In genomic region chr2:4049463-4049862, GRCh38 we compare ENCODE assay signal across 35 cellular contexts.
"Had no signal": no experiment of that assay in that cellular context is flagged by ENCODE, and none has a peak within 500 bp of the region (broad histone marks: within the 10 kb centered on the region; RNA-seq: fewer than 3 reads in every experiment).

No MANE protein-coding gene starts in this region.

- H3K9me3 ChIP-seq: MG63 had no signal

- H3K36me3 ChIP-seq: MG63 had no signal

- H3K27ac ChIP-seq: KMS-11 had no signal

- DNase-seq: Karpas-422, Kasumi-1, MG63, MM.1S, MV-4-11, NCI-H1048, NCI-H1092, NCI-H1092 treated with DMSO at 0.1 percent for 48 hours, NCI-H1105, NCI-H1105 treated with DMSO at 0.1 percent for 48 hours, NCI-H1417, NCI-H1417 treated with DMSO at 0.1 percent for 48 hours, NCI-H1436, NCI-H1436 treated with DMSO at 0.1 percent for 48 hours, NCI-H146, NCI-H1694, NCI-H1694 treated with DMSO at 0.1 percent for 48 hours, NCI-H187, NCI-H187 treated with DMSO at 0.1 percent for 48 hours, NCI-H1930, NCI-H2029, NCI-H2029 treated with DMSO at 0.1 percent for 48 hours, NCI-H2081, NCI-H2081 treated with DMSO at 0.1 percent for 48 hours, NCI-H2107, NCI-H2171, NCI-H2171 treated with DMSO at 0.1 percent for 48 hours, NCI-H2227 treated with DMSO at 0.1 percent for 48 hours, NCI-H226, NCI-H345, NCI-H446, NCI-H446 treated with DMSO at 0.1 percent for 48 hours, NCI-H510A, NCI-H510A treated with DMSO at 0.1 percent for 48 hours had no signal

- H3K4me3 ChIP-seq: MG63 had no signal
